In genomic region chr15:90880381-90881145, GRCh38 we compare ENCODE assay signal across 1 cellular context.
TF ChIP-seq lines count a peak whose summit lies in the region.

No MANE protein-coding gene starts in this region.

TF ChIP-seq in K562, 482 proteins besides CTCF, POLR2A, EP300 and RAD21:
- TF ChIP-seq HNRNPLL (IDR thresholded peaks at IDR 0.05; ENCODE audit: low read depth, low read length, poor library complexity, severe bottlenecking) (no peak), POLR2AphosphoS5 (IDR thresholded peaks at IDR 0.05; ENCODE audit: control insufficient read depth, insufficient read depth, low read depth, low read length) (peak; percentile 26; the same call in 1 of the 2 replicates), ZC3H4 (CRISPR knock-in tag; IDR thresholded peaks at IDR 0.05; ENCODE audit: borderline replicate concordance) (0 out of 2 replicates have a peak, but pooled peaks have one; percentile 18), KLF13 (tag; IDR thresholded peaks at IDR 0.05; ENCODE audit: borderline replicate concordance, low read depth) (no peak), ZFX (CRISPR knock-in tag; IDR thresholded peaks at IDR 0.05) (peak; percentile 21; the same call in 1 of the 2 replicates)
